In genomic region chr7:150867592-150867991, GRCh38 we compare ENCODE assay signal across 27 cellular contexts. TPM values are rescaled to one million over a fixed set of nuclear protein-coding genes. Genes with fewer than 3 reads are reported as not detected.
DNase-seq lines count a peak whose midpoint lies in the region; ATAC-seq and TF ChIP-seq lines count a peak whose summit lies in the region.
"Had no signal": no experiment of that assay in that cellular context is flagged by ENCODE, and none has a peak within 500 bp of the region (broad histone marks: within the 10 kb centered on the region; RNA-seq: fewer than 3 reads in every experiment).

No MANE protein-coding gene starts in this region.

- ATAC-seq in activated CD4-positive, CD25-positive, alpha-beta regulatory T cell treated with anti-CD3 and anti-CD28 coated beads, Interleukin-2, amount 50 U/mL, for 24 hours: peak; percentile 25 to 49
- ATAC-seq in activated T-helper 17 cell treated with anti-CD3 and anti-CD28 coated beads, Interleukin-2, amount 50 U/mL, for 72 hours (replicated peaks): peak; percentile 95
- ATAC-seq: Right ventricle myocardium inferior had no signal

- no peaks in the 10 kb centered on the region for H3K9me3 ChIP-seq in adrenal gland (replicated peaks in 1 of 3)
- H3K9me3 ChIP-seq: BE2C, MG63, SJCRH30 had no signal

- no peak overlapping the region for H3K4me3 ChIP-seq in adrenal gland
- H3K4me3 ChIP-seq: MG63, PC-9, SJCRH30 had no signal

- WGBS in adrenal gland, 4 donors: 76 to 90% (median 83%) methylated on average over 6 of the region's 6 CpGs

- H3K36me3 ChIP-seq in adrenal gland (replicated peaks in 1 of 2): no peaks in the 10 kb centered on the region
- H3K36me3 ChIP-seq: BE2C, MG63, SJCRH30 had no signal

- H3K9me3 Mint-ChIP-seq in activated T-cell treated with anti-CD3 and anti-CD28 coated beads, Interleukin-2, amount 50 U/mL, for 24 hours: no peaks in the 10 kb centered on the region
- H3K9me3 Mint-ChIP-seq in activated T-helper 17 cell treated with anti-CD3 and anti-CD28 coated beads, Interleukin-2, amount 50 U/mL, for 72 hours: no peaks in the 10 kb centered on the region

- H3K4me1 ChIP-seq in adrenal gland (replicated peaks in 1 of 2): no peaks in the 10 kb centered on the region
- H3K4me1 ChIP-seq: BE2C, SJCRH30 had no signal

- H3K27me3 Mint-ChIP-seq in activated T-cell treated with anti-CD3 and anti-CD28 coated beads, Interleukin-2, amount 50 U/mL, for 24 hours: peaks cover 38% of the 10 kb centered on the region
- H3K27me3 Mint-ChIP-seq in activated T-helper 17 cell treated with anti-CD3 and anti-CD28 coated beads, Interleukin-2, amount 50 U/mL, for 72 hours: peaks cover 10% of the 10 kb centered on the region

- TF ChIP-seq CTCF in GM13977 (IDR thresholded peaks at IDR 0.05; ENCODE audit: extremely low read depth, insufficient read depth, missing control alignments): no peak
- TF ChIP-seq CTCF in GM10248 (IDR thresholded peaks at IDR 0.05; ENCODE audit: control extremely low read depth, extremely low read depth, low read depth, missing control alignments): no peak
- TF ChIP-seq CTCF in adrenal gland (IDR thresholded peaks at IDR 0.05): no peak

- H3K27ac Mint-ChIP-seq in activated T-cell treated with anti-CD3 and anti-CD28 coated beads, Interleukin-2, amount 50 U/mL, for 24 hours: peak overlapping the region; percentile 50
- H3K27ac Mint-ChIP-seq in activated T-helper 17 cell treated with anti-CD3 and anti-CD28 coated beads, Interleukin-2, amount 50 U/mL, for 72 hours: no peak overlapping the region

- DNase-seq in activated CD4-positive, CD25-positive, alpha-beta regulatory T cell (lab: John Stamatoyannopoulos, UW): no peak
- DNase-seq in activated T-cell treated with anti-CD3 and anti-CD28 coated beads, Interleukin-2, amount 50 U/mL, for 24 hours: no peak
- DNase-seq in activated T-cell treated with anti-CD3 and anti-CD28 coated beads for 4 hours (no peak), GM13977 (ENCODE audit: low spot score) (peak; percentile 1), GM10248 (ENCODE audit: extremely low spot score) (no peak), adrenal gland (no peak)
- DNase-seq: BE2C, Calu3, DMS79 treated with DMSO at 0.1 percent for 48 hours, GF-D8, IMR-90, KG1, MG63, NCI-H1417, NCI-H1694, NCI-H2081, NCI-H2227 treated with DMSO at 0.1 percent for 48 hours, NCI-H526 treated with DMSO at 0.1 percent for 48 hours, PC-9, SJCRH30 had no signal

- H3K27me3 ChIP-seq in adrenal gland: no peaks in the 10 kb centered on the region
- H3K27me3 ChIP-seq: BE2C, MG63 had no signal

- peaks cover 2% of the 10 kb centered on the region for H3K4me1 Mint-ChIP-seq in activated T-cell treated with anti-CD3 and anti-CD28 coated beads, Interleukin-2, amount 50 U/mL, for 24 hours (ENCODE audit: low read depth)
- no peaks in the 10 kb centered on the region for H3K4me1 Mint-ChIP-seq in activated T-helper 17 cell treated with anti-CD3 and anti-CD28 coated beads, Interleukin-2, amount 50 U/mL, for 72 hours
- H3K4me1 Mint-ChIP-seq: CD14-positive monocyte had no signal

- in situ Hi-C loops in GM13977 (cut with MboI; ENCODE audit: low pct_unique_long_range_greater_than_20kb, low sequenced_read_pairs, unreplicated experiment): no loop called here

- CTCF ChIA-PET in GM10248 (lab: Yijun Ruan, JAX): interaction anchor here (8.3 kb wide), 1 partner anchor 11 kb away, joined by 51 read pairs; no protein-coding TSS in a partner anchor

- TF ChIP-seq POLR2A in adrenal gland (IDR thresholded peaks at IDR 0.05): no peak

- intact Hi-C loops in adrenal gland (cut with DNase I): no loop called here

- H3K4me3 Mint-ChIP-seq in activated T-cell treated with anti-CD3 and anti-CD28 coated beads, Interleukin-2, amount 50 U/mL, for 24 hours: no peak overlapping the region
- H3K4me3 Mint-ChIP-seq in activated T-helper 17 cell treated with anti-CD3 and anti-CD28 coated beads, Interleukin-2, amount 50 U/mL, for 72 hours: no peak overlapping the region
- H3K4me3 Mint-ChIP-seq: CD14-positive monocyte had no signal

- no peak overlapping the region for H3K27ac ChIP-seq in adrenal gland
- H3K27ac ChIP-seq: 22Rv1, PC-9, SJCRH30 had no signal

- POLR2A ChIA-PET in GM10248 (lab: Yijun Ruan, JAX): no interaction called here

- H3K36me3 Mint-ChIP-seq in activated T-cell treated with anti-CD3 and anti-CD28 coated beads, Interleukin-2, amount 50 U/mL, for 24 hours (ENCODE audit: low read depth): no peaks in the 10 kb centered on the region
- H3K36me3 Mint-ChIP-seq in activated T-helper 17 cell treated with anti-CD3 and anti-CD28 coated beads, Interleukin-2, amount 50 U/mL, for 72 hours (ENCODE audit: low read depth): no peaks in the 10 kb centered on the region
- H3K36me3 Mint-ChIP-seq: CD14-positive monocyte had no signal

RNA-seq across cellular contexts. Expression of gene AOC1, which starts 15.3 kb away (rescaled TPM):
- total RNA-seq in activated T-helper 17 cell treated with anti-CD3 and anti-CD28 coated beads, Interleukin-2, amount 50 U/mL, for 72 hours: not detected
- under 1 TPM in 2 of 8 donors, not detected in 6; 0.15 to 0.29 TPM for total RNA-seq in adrenal gland
- under 1 TPM in 2 of 3 donors, not detected in 1; 0.10 to 0.32 TPM for polyA plus RNA-seq in adrenal gland
- total RNA-seq: IMR-90, NCI-H460, RPMI7951, SJCRH30 had no signal
- polyA plus RNA-seq: IMR-90 had no signal
